Comparison of ENCODE assay signal across 9 cellular contexts in the genomic region with DNA sequence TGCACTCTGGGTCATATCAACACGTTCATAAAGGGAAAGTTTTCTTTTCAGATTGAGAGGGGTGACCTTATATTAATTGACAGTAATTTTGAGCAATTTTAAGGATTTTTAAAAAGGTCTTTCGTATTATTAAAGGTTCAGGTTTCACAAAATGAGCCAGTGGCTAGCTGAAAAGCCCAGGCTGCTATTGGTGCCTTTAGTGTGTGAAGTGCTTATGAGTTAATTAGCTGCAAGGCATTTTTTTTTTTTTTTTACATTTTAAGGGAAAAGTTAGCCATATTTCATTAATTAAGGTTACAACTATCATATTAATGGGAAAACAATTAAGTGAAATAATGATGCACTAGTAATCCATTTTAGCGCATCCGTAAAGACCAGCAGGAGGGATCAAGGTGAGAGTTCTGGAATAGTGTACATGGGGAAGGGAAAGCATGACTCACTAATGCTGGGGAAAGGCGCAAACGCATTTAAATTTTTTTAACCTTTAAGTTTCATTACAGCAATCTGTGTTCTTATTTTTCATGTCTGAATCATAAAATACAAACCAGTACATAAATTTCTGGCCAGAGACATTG.
DNase-seq lines count a peak whose midpoint lies in the region; ATAC-seq and TF ChIP-seq lines count a peak whose summit lies in the region.
"Had no signal": no experiment of that assay in that cellular context is flagged by ENCODE, and none has a peak within 500 bp of the region (broad histone marks: within the 10 kb centered on the region; RNA-seq: fewer than 3 reads in every experiment).

No MANE protein-coding gene starts in this region.

- H3K27ac ChIP-seq in gastroesophageal sphincter: peak overlapping the region in 3 of 4 donors; percentile 31 to 52 (median 35)

- POLR2A ChIA-PET in T-cell (lab: Charles Lee): interaction anchor here in 1 of 2 donors (0.7 kb wide), 1 partner anchor 836 kb away, joined by 3 read pairs; no protein-coding TSS in a partner anchor

- H3K36me3 Mint-ChIP-seq in T-cell: peaks cover 7% of the 10 kb centered on the region

- no peaks in the 10 kb centered on the region for H3K27me3 ChIP-seq in gastroesophageal sphincter

- peaks cover 0 to 34% (median 4%) of the 10 kb centered on the region in 3 donors for H3K4me1 ChIP-seq in gastroesophageal sphincter

- TF ChIP-seq CTCF in GM12864 (IDR thresholded peaks at IDR 0.05; ENCODE audit: low read depth, low read length, missing control alignments): no peak
- TF ChIP-seq CTCF in gastroesophageal sphincter (IDR thresholded peaks at IDR 0.05): no peak

- TF ChIP-seq POLR2A in gastroesophageal sphincter (IDR thresholded peaks at IDR 0.05): no peak

- CTCF ChIA-PET in T-cell (lab: Charles Lee): no interaction called here

- no peak overlapping the region for H3K27ac Mint-ChIP-seq in T-cell
- H3K27ac Mint-ChIP-seq in stimulated activated naive CD8-positive, alpha-beta T cell treated with anti-CD3 and anti-CD28 coated beads, Interleukin-15, amount 100 ng/mL, for 72 hours: peak overlapping the region in 1 of 2 donors; percentile 15

- H3K4me1 Mint-ChIP-seq in T-cell: peaks cover 8 to 13% (median 12%) of the 10 kb centered on the region in 3 donors
- peaks cover 22% of the 10 kb centered on the region for H3K4me1 Mint-ChIP-seq in stimulated activated naive CD8-positive, alpha-beta T cell treated with anti-CD3 and anti-CD28 coated beads, Interleukin-15, amount 100 ng/mL, for 72 hours

- H3K4me3 ChIP-seq in GM12864 (ENCODE audit: low read depth, low read length) (peak overlapping the region; percentile 26; the same call in 1 of the 2 replicates), gastroesophageal sphincter (no peak overlapping the region)

- TF ChIP-seq EP300 in gastroesophageal sphincter (IDR thresholded peaks at IDR 0.05): no peak

- no peaks in the 10 kb centered on the region for H3K9me3 Mint-ChIP-seq in T-cell
- H3K9me3 Mint-ChIP-seq in stimulated activated naive CD8-positive, alpha-beta T cell treated with anti-CD3 and anti-CD28 coated beads, Interleukin-15, amount 100 ng/mL, for 72 hours: no peaks in the 10 kb centered on the region

- H3K4me3 Mint-ChIP-seq in T-cell: no peak overlapping the region
- H3K4me3 Mint-ChIP-seq in stimulated activated naive CD8-positive, alpha-beta T cell treated with anti-CD3 and anti-CD28 coated beads, Interleukin-15, amount 100 ng/mL, for 72 hours: no peak overlapping the region

- no peaks in the 10 kb centered on the region for H3K36me3 ChIP-seq in gastroesophageal sphincter

- WGBS in gastroesophageal sphincter (ENCODE audit: low coverage in 1 of 2), 2 donors: 73 to 75% methylated on average over 4 to 6 of the region's 6 CpGs

- DNase-seq in GM12864 (ENCODE audit: low read depth) (no peak), T-cell (no peak), GOT3 (lab: John Stamatoyannopoulos, UW) (no peak), NCI-H446 treated with DMSO at 0.1 percent for 48 hours (lab: John Stamatoyannopoulos, UW) (no peak)
- DNase-seq in stimulated activated naive CD8-positive, alpha-beta T cell treated with anti-CD3 and anti-CD28 coated beads, Interleukin-15, amount 100 ng/mL, for 72 hours: no peak
- DNase-seq: aorta had no signal

- H3K9me3 ChIP-seq in gastroesophageal sphincter: no peaks in the 10 kb centered on the region

- H3K27me3 Mint-ChIP-seq in T-cell: no peaks in the 10 kb centered on the region
- H3K27me3 Mint-ChIP-seq in stimulated activated naive CD8-positive, alpha-beta T cell treated with anti-CD3 and anti-CD28 coated beads, Interleukin-15, amount 100 ng/mL, for 72 hours: no peaks in the 10 kb centered on the region

- ATAC-seq in GM21528 (IDR thresholded peaks at IDR 0.05; ENCODE audit: low FRiP score, unreplicated experiment) (peak; percentile 43), HG03439 (IDR thresholded peaks at IDR 0.05; ENCODE audit: unreplicated experiment) (peak; percentile 36), gastroesophageal sphincter (no peak), T-cell (replicated peaks in 1 of 4) (no peak)
- no peak for ATAC-seq in stimulated activated naive CD8-positive, alpha-beta T cell treated with anti-CD3 and anti-CD28 coated beads, Interleukin-15, amount 100 ng/mL, for 72 hours

Comparison
In these comparisons a context has a peak if more than half of its experiments do, and no peak if none do; other contexts are left out.
1. ATAC-seq: peak in GM21528 (single experiment) and HG03439 (single experiment); none in gastroesophageal sphincter (single experiment), T-cell (0 of 4) and stimulated activated naive CD8-positive, alpha-beta T cell treated with anti-CD3 and anti-CD28 coated beads, Interleukin-15, amount 100 ng/mL, for 72 hours (single experiment).